20 cellular contexts compared by ENCODE assay signal in the genomic region with DNA sequence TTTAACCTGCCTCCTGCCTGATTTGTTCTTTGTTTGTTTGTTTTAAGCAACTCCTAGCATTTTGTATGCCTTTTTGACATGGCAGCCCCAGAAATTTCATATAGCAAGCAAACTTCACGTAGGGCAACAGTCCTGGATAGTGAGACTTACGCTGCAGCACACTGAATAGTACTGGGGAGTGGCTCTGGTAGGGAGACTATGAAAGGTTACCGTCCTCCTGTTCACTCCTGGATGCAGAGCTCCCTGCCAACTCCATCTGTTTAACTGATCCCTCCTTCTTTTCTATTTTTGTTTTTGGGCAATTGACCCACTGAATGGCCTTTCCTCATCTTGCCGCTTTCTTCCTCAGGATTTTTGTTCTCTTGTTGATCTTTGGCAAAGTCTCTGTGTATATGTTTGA. TPM values are rescaled to one million over a fixed set of nuclear protein-coding genes. Genes with fewer than 3 reads are reported as not detected.
"Had no signal": no experiment of that assay in that cellular context is flagged by ENCODE, and none has a peak within 500 bp of the region (broad histone marks: within the 10 kb centered on the region; RNA-seq: fewer than 3 reads in every experiment).

No MANE protein-coding gene starts in this region.

- DNase-seq: IMR-90, Kasumi-1, MM.1S, NCI-H1092 treated with DMSO at 0.1 percent for 48 hours, NCI-H1436, NCI-H187, NCI-H2029, NCI-H2081 treated with DMSO at 0.1 percent for 48 hours, NCI-H2171, NCI-H226, NCI-H446, NCI-H510A, NCI-H524 treated with DMSO at 0.1 percent for 48 hours, NCI-H69, NCI-H774, PC-3, SHP77 treated with DMSO at 0.1 percent for 48 hours, SJCRH30 had no signal

- H3K4me3 ChIP-seq: SJCRH30 had no signal

- H3K4me1 ChIP-seq: SJCRH30 had no signal

- H3K9me3 ChIP-seq: SJCRH30 had no signal

- H3K27ac ChIP-seq: KMS-11, SJCRH30 had no signal

- H3K36me3 ChIP-seq: SJCRH30 had no signal

- H3K27me3 ChIP-seq: SJCRH30 had no signal

RNA-seq across cellular contexts. Expression of gene BMP6, which starts 44.5 kb away (rescaled TPM):
- total RNA-seq: M059J had no signal
